ENCODE assay signal across 16 cellular contexts in the genomic region with DNA sequence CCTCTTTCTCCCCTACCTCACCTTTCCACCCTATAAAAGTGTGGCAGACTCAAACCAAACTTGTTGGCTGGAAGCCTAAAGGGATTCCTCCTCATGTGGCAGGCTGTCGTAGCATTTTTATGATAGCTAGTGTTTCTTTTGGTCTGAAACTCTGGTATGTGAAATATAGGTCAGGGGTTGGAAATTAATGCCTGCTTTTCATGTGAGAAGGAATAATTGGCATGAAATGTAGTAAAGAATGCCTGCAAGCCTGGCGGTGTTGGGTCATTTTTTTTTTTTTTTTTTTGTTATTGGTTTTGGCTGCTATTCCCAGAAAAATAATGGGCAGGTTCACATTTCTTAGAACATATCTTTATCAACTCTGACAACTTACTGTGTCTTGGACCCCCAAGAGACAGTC. TPM values are rescaled to one million over a fixed set of nuclear protein-coding genes. Genes with fewer than 3 reads are reported as not detected.
DNase-seq lines count a peak whose midpoint lies in the region; ATAC-seq and TF ChIP-seq lines count a peak whose summit lies in the region.
"Had no signal": no experiment of that assay in that cellular context is flagged by ENCODE, and none has a peak within 500 bp of the region (broad histone marks: within the 10 kb centered on the region; RNA-seq: fewer than 3 reads in every experiment).

No MANE protein-coding gene starts in this region.

- H3K4me3 Mint-ChIP-seq in neural progenitor cell: no peak overlapping the region

- no peak overlapping the region for H3K9ac ChIP-seq in neural progenitor cell

- no peaks in the 10 kb centered on the region for H4K20me1 ChIP-seq in neural progenitor cell (ENCODE audit: low read depth)

- H3K27ac Mint-ChIP-seq in neural progenitor cell: no peak overlapping the region

- H3K4me3 ChIP-seq in AG10803 (ENCODE audit: low read length): no peak overlapping the region
- no peak overlapping the region for H3K4me3 ChIP-seq in astrocyte of the spinal cord (ENCODE audit: low read depth, low read length)
- H3K4me3 ChIP-seq in neural progenitor cell: no peak overlapping the region
- H3K4me3 ChIP-seq: HAP-1, PC-9 had no signal

- H3K27me3 ChIP-seq in neural progenitor cell: no peaks in the 10 kb centered on the region

- H3K4me1 ChIP-seq in neural progenitor cell: no peaks in the 10 kb centered on the region
- H3K4me1 ChIP-seq: HAP-1 had no signal

- no peaks in the 10 kb centered on the region for H3K79me2 ChIP-seq in neural progenitor cell (ENCODE audit: low read depth)

- H3K27me3 Mint-ChIP-seq in neural progenitor cell (ENCODE audit: insufficient read depth, low read depth): peaks cover 3% of the 10 kb centered on the region

- H3K9me3 Mint-ChIP-seq in neural progenitor cell: no peaks in the 10 kb centered on the region

- H3K9me3 ChIP-seq in neural progenitor cell (ENCODE audit: low read depth): no peaks in the 10 kb centered on the region
- H3K9me3 ChIP-seq: HAP-1 had no signal

- H3K4me1 Mint-ChIP-seq in neural progenitor cell: peaks cover 4% of the 10 kb centered on the region

- DNase-seq in AG10803 (ENCODE audit: low read depth): peak; percentile 29
- peak; percentile 12 for DNase-seq in M059J (ENCODE audit: low read depth)
- DNase-seq in astrocyte of the spinal cord (ENCODE audit: low read depth, low spot score): peak; percentile 15
- DNase-seq in myocyte (ENCODE audit: low read depth): peak; percentile 2
- DNase-seq in neural progenitor cell (ENCODE audit: low spot score): no peak
- no peak for DNase-seq in SKM-1 treated with dmso at 0.1 percent for 144 hours (lab: John Stamatoyannopoulos, UW; ENCODE audit: unreplicated experiment)
- DNase-seq: C1 segment of cervical spinal cord, NCI-H1417 treated with DMSO at 0.1 percent for 48 hours, NCI-H1930, NCI-H2171 treated with DMSO at 0.1 percent for 48 hours, NCI-H510A, NCI-H774, PC-9 had no signal

- no peak for TF ChIP-seq CTCF in AG10803 (conservative IDR thresholded peaks at IDR 0.05; ENCODE audit: low read length)
- TF ChIP-seq CTCF in astrocyte of the spinal cord (IDR thresholded peaks at IDR 0.05; ENCODE audit: low read depth, low read length): no peak
- TF ChIP-seq CTCF in neural progenitor cell (IDR thresholded peaks at IDR 0.05): no peak

- H3F3A ChIP-seq in neural progenitor cell (ENCODE audit: low read depth): no peaks in the 10 kb centered on the region

- H3K36me3 Mint-ChIP-seq in neural progenitor cell: no peaks in the 10 kb centered on the region

- H3K4me2 ChIP-seq in neural progenitor cell: no peak overlapping the region
- H3K4me2 ChIP-seq: PC-9 had no signal

- no peaks in the 10 kb centered on the region for H3K36me3 ChIP-seq in neural progenitor cell
- H3K36me3 ChIP-seq: HAP-1 had no signal

- H2AFZ ChIP-seq in neural progenitor cell (replicated peaks): no peak overlapping the region
- H2AFZ ChIP-seq: PC-9 had no signal

- in situ Hi-C loops in astrocyte of the spinal cord (cut with HindIII; ENCODE audit: low sequenced_read_pairs): no loop called here

- no peak overlapping the region for H3K27ac ChIP-seq in neural progenitor cell
- H3K27ac ChIP-seq: PC-9 had no signal

- no peak for ATAC-seq in HG03280 (IDR thresholded peaks at IDR 0.05; ENCODE audit: unreplicated experiment)
- ATAC-seq in GM19455 (IDR thresholded peaks at IDR 0.05; ENCODE audit: unreplicated experiment): no peak

RNA-seq across cellular contexts. Expression of gene MMADHC, which starts 29.5 kb away (rescaled TPM):
- 245 and 248 TPM in 2 replicates for total RNA-seq in M059J (2014; rRNA removed; shearing (Covaris generic))
- total RNA-seq in myocyte (176 and 182 TPM in 2 replicates), neural progenitor cell (ENCODE audit: low replicate concordance) (149 and 178 TPM in 2 replicates)
- polyA plus RNA-seq in myocyte (2012): 89.8 TPM

Comparison
In these comparisons a context has a peak if more than half of its experiments do, and no peak if none do; other contexts are left out.
1. DNase-seq: peak in AG10803 (single experiment), M059J (single experiment), astrocyte of the spinal cord (single experiment) and myocyte (single experiment); none in neural progenitor cell (single experiment) and SKM-1 treated with dmso at 0.1 percent for 144 hours (single experiment).